In genomic region chr1:54542962-54543539, GRCh38 we compare ENCODE assay signal across 7 cellular contexts.
A peak's percentile ranks its signal among the peaks of the same experiment; 100 is the strongest.
DNase-seq lines count a peak whose midpoint lies in the region; ATAC-seq, FAIRE-seq and TF ChIP-seq lines count a peak whose summit lies in the region.

No MANE protein-coding gene starts in this region.

- peaks cover 18% of the 10 kb centered on the region for H3K4me1 ChIP-seq in HUES48 (ENCODE audit: control insufficient read depth, insufficient read depth, low read length)

- H3K36me3 ChIP-seq in HUES48 (ENCODE audit: control insufficient read depth, insufficient read depth, low read length) = no peaks in the 10 kb centered on the region

- H3K9ac ChIP-seq in HUES48 (ENCODE audit: low read depth, low read length) = peak overlapping the region; percentile 67

- ATAC-seq in GM21576 (IDR thresholded peaks at IDR 0.05; ENCODE audit: unreplicated experiment) (no peak), GM19324 (IDR thresholded peaks at IDR 0.05; ENCODE audit: low FRiP score, unreplicated experiment) (no peak)

- TF ChIP-seq CTCF in foreskin fibroblast (IDR thresholded peaks at IDR 0.05; ENCODE audit: low read depth, low read length) (no peak), GM10266 (IDR thresholded peaks at IDR 0.05; ENCODE audit: control insufficient read depth, insufficient read depth, low read depth, missing control alignments) (no peak)

- peak; percentile 46 for FAIRE-seq in TTC549 (lab: Jason Lieb, UNC)

- H3K4me3 ChIP-seq in HUES48 (ENCODE audit: low read depth, low read length) = peak overlapping the region; percentile 60
- H3K4me3 ChIP-seq in foreskin fibroblast (ENCODE audit: low read depth in 1 of 2, low read length in 2 of 2) = peak overlapping the region; percentile 40
- peak overlapping the region; percentile 40 to 49 (median 44) for H3K4me3 ChIP-seq in skin epidermis

- H3K27me3 ChIP-seq in HUES48 (ENCODE audit: control insufficient read depth, insufficient read depth, low read length) = no peaks in the 10 kb centered on the region

- peak overlapping the region; percentile 92 for H3K27ac ChIP-seq in HUES48 (ENCODE audit: low read depth, low read length)
- H3K27ac ChIP-seq in skin epidermis = peak overlapping the region in 19 of 21 experiments; percentile 48 to 83 (median 69)

- no peaks in the 10 kb centered on the region for H3K9me3 ChIP-seq in HUES48 (ENCODE audit: control insufficient read depth, insufficient read depth, low read length)

- DNase-seq in foreskin fibroblast (peak; percentile 46 to 65), GM10266 (ENCODE audit: extremely low spot score) (no peak)
